In the genomic region with DNA sequence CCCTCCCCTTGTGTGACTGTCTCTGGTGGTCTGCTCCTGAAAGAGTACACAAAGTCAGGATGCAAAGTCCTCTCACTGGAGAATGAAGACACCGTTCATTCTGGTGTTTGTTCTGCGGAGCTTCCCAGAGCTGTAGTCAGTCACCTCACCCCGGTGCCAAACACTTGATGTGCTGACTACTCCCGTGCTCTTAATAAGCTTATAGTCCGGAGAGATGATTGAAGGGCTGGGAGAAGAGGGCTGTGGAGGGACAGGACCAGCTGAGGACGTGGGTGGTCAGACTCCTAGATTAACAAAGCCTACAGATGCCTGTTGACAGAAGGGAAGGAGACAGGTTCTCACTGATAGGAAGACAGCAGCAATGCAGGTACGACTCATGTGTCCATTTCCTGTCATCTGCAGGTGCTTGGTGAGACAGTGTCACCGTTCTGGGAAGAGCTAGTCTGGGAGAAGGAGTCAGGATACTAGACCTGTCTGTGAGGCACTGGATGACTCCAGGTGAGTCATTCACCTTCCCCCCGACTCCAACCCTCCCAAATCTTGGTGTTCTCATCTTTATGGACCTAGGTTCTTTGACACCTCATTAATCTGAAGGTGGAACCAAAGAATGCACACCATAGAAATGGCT, we compare ENCODE assay signal across 16 cellular contexts. TPM values are rescaled to one million over a fixed set of nuclear protein-coding genes. Genes with fewer than 3 reads are reported as not detected.
DNase-seq lines count a peak whose midpoint lies in the region; ATAC-seq, FAIRE-seq and TF ChIP-seq lines count a peak whose summit lies in the region.
"Had no signal": no experiment of that assay in that cellular context is flagged by ENCODE, and none has a peak within 500 bp of the region (broad histone marks: within the 10 kb centered on the region; RNA-seq: fewer than 3 reads in every experiment).

No MANE protein-coding gene starts in this region.

- H3K79me2 ChIP-seq in astrocyte (ENCODE audit: insufficient read depth, low read length), result no peaks in the 10 kb centered on the region
- no peaks in the 10 kb centered on the region for H3K79me2 ChIP-seq in HepG2 (ENCODE audit: insufficient read depth, low read length)

- no peaks in the 10 kb centered on the region for H3K9me3 ChIP-seq in astrocyte (ENCODE audit: insufficient read depth, low read depth, low read length)
- H3K9me3 ChIP-seq in HepG2 (ENCODE audit: low read length), result no peaks in the 10 kb centered on the region
- H3K9me3 ChIP-seq: Peyer's patch, tibial nerve had no signal

- peak overlapping the region; percentile 21 for H3K27ac Mint-ChIP-seq in astrocyte (ENCODE audit: unreplicated experiment)
- H3K27ac Mint-ChIP-seq: activated CD8-positive, alpha-beta T cell treated with anti-CD3 and anti-CD28 coated beads for 36 hours; stimulated activated effector memory CD8-positive, alpha-beta T cell treated with anti-CD3 and anti-CD28 coated beads, Interleukin-12 subunit alpha, Interleukin-12 subunit beta, amount 100 ng/mL, for 72 hours had no signal

- H2AFZ ChIP-seq in astrocyte (ENCODE audit: low read depth, low read length) (no peak overlapping the region), HepG2 (ENCODE audit: low read length) (no peak overlapping the region)

- peak overlapping the region; percentile 32 for H3K4me2 ChIP-seq in astrocyte (ENCODE audit: low read length)
- peak overlapping the region; percentile 44 for H3K4me2 ChIP-seq in HepG2 (ENCODE audit: low read depth, low read length)
- H3K4me2 ChIP-seq: KMS-11 had no signal

- intact Hi-C loops in HepG2 (cut with micrococcal nuclease; ENCODE audit: unreplicated experiment), result no loop called here

- no peak overlapping the region for H3K4me3 ChIP-seq in astrocyte (ENCODE audit: insufficient read depth, low read depth, low read length)
- no peak overlapping the region for H3K4me3 ChIP-seq in HepG2 (replicated peaks in 1 of 3; ENCODE audit: insufficient read depth in 1 of 3, low read depth in 2 of 3, low read length in 3 of 3)
- H3K4me3 ChIP-seq: Peyer's patch, tibial nerve had no signal

- H4K20me1 ChIP-seq in astrocyte (ENCODE audit: insufficient read depth, low read length) (no peaks in the 10 kb centered on the region), HepG2 (ENCODE audit: insufficient read depth, low read length) (no peaks in the 10 kb centered on the region)

- peaks cover 14% of the 10 kb centered on the region for H3K4me1 Mint-ChIP-seq in astrocyte (ENCODE audit: low read depth, unreplicated experiment)

- peak overlapping the region; percentile 42 for H3K4me3 Mint-ChIP-seq in astrocyte (ENCODE audit: unreplicated experiment)
- H3K4me3 Mint-ChIP-seq: activated CD8-positive, alpha-beta T cell treated with anti-CD3 and anti-CD28 coated beads for 36 hours; stimulated activated effector memory CD8-positive, alpha-beta T cell treated with anti-CD3 and anti-CD28 coated beads, Interleukin-12 subunit alpha, Interleukin-12 subunit beta, amount 100 ng/mL, for 72 hours had no signal

- peaks cover 7% of the 10 kb centered on the region for H3K27me3 ChIP-seq in astrocyte (ENCODE audit: insufficient read depth, low read length)
- H3K27me3 ChIP-seq in HepG2 (ENCODE audit: control insufficient read depth in 1 of 2, insufficient read depth in 2 of 2, low read length in 2 of 2), result peaks cover 0 to 3% of the 10 kb centered on the region in 2 experiments; a peak in 1 of 5 replicates
- H3K27me3 ChIP-seq: Peyer's patch had no signal

- TF ChIP-seq RAD21 in HepG2 (CRISPR knock-in tag; IDR thresholded peaks at IDR 0.05), result no peak

- H3K4me1 ChIP-seq in astrocyte (ENCODE audit: insufficient read depth, low read length) (no peaks in the 10 kb centered on the region), HepG2 (ENCODE audit: insufficient read depth, low read length) (peaks cover 13% of the 10 kb centered on the region)
- H3K4me1 ChIP-seq: Peyer's patch, tibial nerve had no signal

- in situ Hi-C loops in HepG2 (cut with HindIII; ENCODE audit: extremely low pct_ligation_motif_present, low pct_unique_long_range_greater_than_20kb), result no loop called here

- H3K9me3 Mint-ChIP-seq in astrocyte (ENCODE audit: unreplicated experiment), result no peaks in the 10 kb centered on the region
- H3K9me3 Mint-ChIP-seq: activated CD8-positive, alpha-beta T cell treated with anti-CD3 and anti-CD28 coated beads for 36 hours; stimulated activated effector memory CD8-positive, alpha-beta T cell treated with anti-CD3 and anti-CD28 coated beads, Interleukin-12 subunit alpha, Interleukin-12 subunit beta, amount 100 ng/mL, for 72 hours had no signal

- peak; percentile 43; the same call in 2 of the 3 replicates for ATAC-seq in HepG2
- ATAC-seq: activated CD8-positive, alpha-beta T cell treated with anti-CD3 and anti-CD28 coated beads for 36 hours had no signal

- H3K36me3 ChIP-seq in astrocyte (ENCODE audit: insufficient read depth, low read length) (no peaks in the 10 kb centered on the region), HepG2 (replicated peaks in 1 of 2; ENCODE audit: control insufficient read depth in 1 of 2, insufficient read depth in 2 of 2, low read length in 2 of 2) (no peaks in the 10 kb centered on the region)
- H3K36me3 ChIP-seq: Peyer's patch, tibial nerve had no signal

- no peak for TF ChIP-seq POLR2A in HepG2 (IDR thresholded peaks at IDR 0.05; ENCODE audit: insufficient read depth in 1 of 2, low read depth in 2 of 2, low read length in 2 of 2)

- peaks cover 13% of the 10 kb centered on the region for H3K27me3 Mint-ChIP-seq in astrocyte (ENCODE audit: low read depth, unreplicated experiment)

- WGBS in HepG2 (ENCODE audit: low lambda C conversion rate), result 3% methylated on average over 9 of the region's 9 CpGs

- FAIRE-seq in astrocyte (lab: Jason Lieb, UNC) (no peak), HepG2 (lab: Jason Lieb, UNC) (no peak)
- FAIRE-seq: small intestine had no signal

- TF ChIP-seq CTCF in astrocyte (IDR thresholded peaks at IDR 0.05; ENCODE audit: insufficient read depth, low read depth, low read length), result no peak
- no peak for TF ChIP-seq CTCF in HepG2 (CRISPR knock-in tag; IDR thresholded peaks at IDR 0.05)

- no peak overlapping the region for H3K27ac ChIP-seq in astrocyte (ENCODE audit: low read depth, low read length)
- H3K27ac ChIP-seq in HepG2 (ENCODE audit: extremely low read length, insufficient read depth, low read length), result no peak overlapping the region
- H3K27ac ChIP-seq: KMS-11, Peyer's patch, tibial nerve had no signal

- no TSS peak for BruUV-seq in HepG2 (replicated peaks; lab: Mats Ljungman, UMichigan)

- TF ChIP-seq EP300 in HepG2 (IDR thresholded peaks at IDR 0.05; ENCODE audit: low read depth in 2 of 2, low read length in 2 of 2), result no peak
- no peak for TF ChIP-seq EP300 in HepG2 (CRISPR knock-in tag; IDR thresholded peaks at IDR 0.05; ENCODE audit: borderline replicate concordance)

- DNase-seq in DMS53 treated with DMSO at 0.1 percent for 48 hours (lab: John Stamatoyannopoulos, UW; ENCODE audit: unreplicated experiment), result peak; percentile 96
- peak; percentile 57 for DNase-seq in NCI-H2029 treated with DMSO at 0.1 percent for 48 hours (lab: John Stamatoyannopoulos, UW)
- no peak for DNase-seq in astrocyte (ENCODE audit: low read depth)
- peak; percentile 19 for DNase-seq in HepG2 (ENCODE audit: low spot score)
- no peak for DNase-seq in T-helper 2 cell
- DNase-seq in hepatic stellate cell (ENCODE audit: low spot score), result no peak
- DNase-seq in NCI-H1694 (lab: John Stamatoyannopoulos, UW), result no peak
- DNase-seq: activated CD8-positive, alpha-beta T cell treated with anti-CD3 and anti-CD28 coated beads for 36 hours; DMS 273 treated with DMSO at 0.1 percent for 48 hours; NCI-H1105 treated with DMSO at 0.1 percent for 48 hours; Peyer's patch had no signal

- H3K36me3 Mint-ChIP-seq in astrocyte (ENCODE audit: low read depth, unreplicated experiment), result no peaks in the 10 kb centered on the region
- H3K36me3 Mint-ChIP-seq: stimulated activated effector memory CD8-positive, alpha-beta T cell treated with anti-CD3 and anti-CD28 coated beads, Interleukin-12 subunit alpha, Interleukin-12 subunit beta, amount 100 ng/mL, for 72 hours had no signal

- H3K9ac ChIP-seq in astrocyte (ENCODE audit: low read length) (no peak overlapping the region), HepG2 (ENCODE audit: insufficient read depth, low read depth, low read length) (no peak overlapping the region)
- H3K9ac ChIP-seq: KMS-11 had no signal

- POLR2A ChIA-PET in HepG2 (lab: Yijun Ruan, JAX), result no interaction called here

- CTCF ChIA-PET in HepG2 (lab: Yijun Ruan, JAX; ENCODE audit: low intra/inter-chr PET ratio, low total read pairs), result no interaction called here

RNA-seq across cellular contexts. Expression of a gene that starts 40.4 kb away (rescaled TPM):
- total RNA-seq in astrocyte (4.9 and 5.9 TPM in 2 replicates), HepG2 (2016; rRNA removed; fragmentation: Illumina TruSeq; extraction: Trizol) (not detected in 2 replicates)
- not detected in 2 replicates for total RNA-seq in HepG2 (2016; cell fraction: cytosol; rRNA removed; fragmentation: Illumina TruSeq; extraction: Trizol; ENCODE audit: low read depth)
- total RNA-seq in HepG2 (2016; cell fraction: insoluble cytoplasmic fraction; rRNA removed; fragmentation: Illumina TruSeq; extraction: Trizol), result not detected in 2 replicates
- total RNA-seq in HepG2 (2016; cell fraction: membrane; rRNA removed; fragmentation: Illumina TruSeq; extraction: Trizol), result not detected in 2 replicates
- not detected in 2 replicates for total RNA-seq in HepG2 (2016; cell fraction: nucleus; rRNA removed; fragmentation: Illumina TruSeq; extraction: Trizol)
- polyA plus RNA-seq in HepG2 (2011; rRNA removed), result not detected in 2 replicates
- not detected in 2 replicates for polyA plus RNA-seq in HepG2 (2011; cell fraction: cytosol; rRNA removed)
- polyA plus RNA-seq in HepG2 (2011; cell fraction: nucleus; rRNA removed), result not detected in 2 replicates
- 0.04 TPM in 1 of 2 replicates, not detected in the other for polyA plus RNA-seq in HepG2 (2012)
- polyA plus RNA-seq in HepG2 (2016; cell fraction: cytosol; fragmentation: Illumina TruSeq; extraction: Trizol; ENCODE audit: low read depth), result not detected in 2 replicates
- polyA plus RNA-seq in HepG2 (2016; cell fraction: insoluble cytoplasmic fraction; fragmentation: Illumina TruSeq; extraction: Trizol; ENCODE audit: low read depth), result not detected in 2 replicates
- not detected in 2 replicates for polyA plus RNA-seq in HepG2 (2016; cell fraction: membrane; fragmentation: Illumina TruSeq; extraction: Trizol; ENCODE audit: low read depth)
- not detected in 2 replicates for polyA plus RNA-seq in HepG2 (2016; cell fraction: nucleus; fragmentation: Illumina TruSeq; extraction: Trizol; ENCODE audit: insufficient read depth, low read depth)
- not detected in 2 replicates for polyA minus RNA-seq in HepG2 (2011; rRNA and poly(A)+ RNA removed; ENCODE audit: low replicate concordance)
- not detected in 2 replicates for polyA minus RNA-seq in HepG2 (2011; cell fraction: cytosol; rRNA and poly(A)+ RNA removed)
- polyA minus RNA-seq in HepG2 (2011; cell fraction: nucleus; rRNA and poly(A)+ RNA removed), result not detected in 2 replicates
- total RNA-seq: activated CD8-positive, alpha-beta T cell treated with anti-CD3 and anti-CD28 coated beads for 36 hours had no signal
- polyA plus RNA-seq: BJ had no signal

Comparison
In these comparisons a context has a peak if more than half of its experiments do, and no peak if none do; other contexts are left out.
1. DNase-seq: peak in DMS53 treated with DMSO at 0.1 percent for 48 hours (single experiment), NCI-H2029 treated with DMSO at 0.1 percent for 48 hours (single experiment) and HepG2 (single experiment); none in astrocyte (single experiment), T-helper 2 cell (0 of 5), hepatic stellate cell (single experiment) and NCI-H1694 (single experiment).